ENCODE assay signal across 22 cellular contexts in the genomic region with DNA sequence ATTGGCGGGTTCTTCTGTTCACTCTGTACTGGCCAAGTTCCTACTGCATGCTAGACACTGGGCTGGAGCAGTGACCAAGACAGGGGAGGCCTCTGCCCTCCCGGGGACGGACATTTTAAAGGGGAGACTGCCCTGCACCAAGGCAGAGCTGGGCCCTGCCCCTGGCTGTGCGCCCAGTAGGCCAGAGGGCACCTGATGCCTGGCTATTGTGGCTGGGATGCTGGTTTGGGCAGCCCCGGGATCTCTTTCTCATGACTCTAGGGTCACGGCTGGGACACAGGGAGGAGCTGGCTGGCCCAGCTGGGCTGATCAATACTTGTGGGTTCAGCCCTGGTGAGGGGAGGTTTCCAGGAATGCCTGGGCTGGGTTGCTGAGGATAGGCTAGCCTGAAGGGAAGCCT. TPM values are rescaled to one million over a fixed set of nuclear protein-coding genes. Genes with fewer than 3 reads are reported as not detected.
DNase-seq lines count a peak whose midpoint lies in the region; ATAC-seq, FAIRE-seq and TF ChIP-seq lines count a peak whose summit lies in the region.
"Had no signal": no experiment of that assay in that cellular context is flagged by ENCODE, and none has a peak within 500 bp of the region (broad histone marks: within the 10 kb centered on the region; RNA-seq: fewer than 3 reads in every experiment).

No MANE protein-coding gene starts in this region.

- peak overlapping the region; percentile 60 for H3K27ac ChIP-seq in cingulate gyrus (ENCODE audit: low read depth, low read length)
- H3K27ac ChIP-seq: foreskin keratinocyte, HL-60 had no signal

- DNase-seq in HT-29 (ENCODE audit: low spot score) (peak; percentile 84), iPS-NIHi11 (ENCODE audit: low spot score) (peak; percentile 2), retinal pigment epithelial cell (ENCODE audit: low read depth) (no peak), CD14-positive monocyte (ENCODE audit: low spot score) (no peak), Caco-2 (no peak), H54 (ENCODE audit: insufficient read length, low spot score) (no peak)
- DNase-seq: activated B cell treated with CpG ODN at 0.5 μM for 24 hours; COR-L47; foreskin keratinocyte; NCI-H2029 treated with DMSO at 0.1 percent for 48 hours; NCI-H510A; SIG-M5; stimulated activated CD4-positive, alpha-beta T cell treated with anti-CD3 and anti-CD28 coated beads, Interleukin-2, amount 100 ng/mL, for 24 hours had no signal

- H3K36me3 Mint-ChIP-seq in CD14-positive monocyte (peaks cover 9 to 13% of the 10 kb centered on the region in 2 donors), Caco-2 (ENCODE audit: insufficient read depth, unreplicated experiment) (peaks cover 6% of the 10 kb centered on the region)

- H3K9me3 Mint-ChIP-seq in CD14-positive monocyte: no peaks in the 10 kb centered on the region
- H3K9me3 Mint-ChIP-seq in Caco-2 (ENCODE audit: unreplicated experiment): no peaks in the 10 kb centered on the region
- H3K9me3 Mint-ChIP-seq: activated B cell treated with CpG ODN at 0.5 μM for 24 hours, nephron had no signal

- POLR2A ChIA-PET in Caco-2 (lab: Charles Lee): no interaction called here

- no peak for FAIRE-seq in H54 (lab: Jason Lieb, UNC)
- FAIRE-seq: K562 had no signal

- H3K4me3 Mint-ChIP-seq in CD14-positive monocyte: no peak overlapping the region
- H3K4me3 Mint-ChIP-seq in Caco-2 (ENCODE audit: unreplicated experiment): no peak overlapping the region
- H3K4me3 Mint-ChIP-seq: activated B cell treated with CpG ODN at 0.5 μM for 24 hours, nephron had no signal

- intact Hi-C loops in CD14-positive monocyte (cut with micrococcal nuclease) (no loop called here), Caco-2 (cut with micrococcal nuclease; ENCODE audit: unreplicated experiment) (no loop called here)

- H3K27ac Mint-ChIP-seq in CD14-positive monocyte (peak overlapping the region in 1 of 7 donors; percentile 7), Caco-2 (ENCODE audit: unreplicated experiment) (no peak overlapping the region)
- H3K27ac Mint-ChIP-seq: activated B cell treated with CpG ODN at 0.5 μM for 24 hours had no signal

- H3K4me3 ChIP-seq in retinal pigment epithelial cell (ENCODE audit: low read length) (peak overlapping the region; percentile 28), Caco-2 (ENCODE audit: low read depth, low read length) (no peak overlapping the region)
- H3K4me3 ChIP-seq: K562 had no signal

- H3K4me1 ChIP-seq in Caco-2: no peaks in the 10 kb centered on the region
- H3K4me1 ChIP-seq: foreskin keratinocyte had no signal

- H3K9me3 ChIP-seq in Caco-2: no peaks in the 10 kb centered on the region

- no peaks in the 10 kb centered on the region for H3K36me3 ChIP-seq in Caco-2 (ENCODE audit: control insufficient read depth, insufficient read depth, low read length)

- no peaks in the 10 kb centered on the region for H3K27me3 ChIP-seq in Caco-2 (replicated peaks; ENCODE audit: control insufficient read depth, insufficient read depth, low read length)
- H3K27me3 ChIP-seq: foreskin keratinocyte had no signal

- no peak for ATAC-seq in HG03045 (IDR thresholded peaks at IDR 0.05; ENCODE audit: unreplicated experiment)
- ATAC-seq: foreskin keratinocyte, K562 had no signal

- H3K27me3 Mint-ChIP-seq in CD14-positive monocyte (ENCODE audit: low read depth in 3 of 3) (peaks cover 0 to 9% (median 2%) of the 10 kb centered on the region in 3 donors), Caco-2 (ENCODE audit: insufficient read depth, unreplicated experiment) (no peaks in the 10 kb centered on the region)
- H3K27me3 Mint-ChIP-seq: activated B cell treated with CpG ODN at 0.5 μM for 24 hours had no signal

- no peak for TF ChIP-seq POLR2A in H54 (IDR thresholded peaks at IDR 0.05; ENCODE audit: low read depth, low read length)

- BruUV-seq in Caco-2 (replicated peaks; lab: Mats Ljungman, UMichigan): no TSS peak

- no peaks in the 10 kb centered on the region for H3K4me1 Mint-ChIP-seq in CD14-positive monocyte
- peaks cover 5% of the 10 kb centered on the region for H3K4me1 Mint-ChIP-seq in Caco-2 (ENCODE audit: low read depth, unreplicated experiment)

- CTCF ChIA-PET in Caco-2 (lab: Charles Lee): no interaction called here

- no peak for TF ChIP-seq CTCF in retinal pigment epithelial cell (conservative IDR thresholded peaks at IDR 0.05; ENCODE audit: low read depth, low read length)
- TF ChIP-seq CTCF in CD14-positive monocyte (IDR thresholded peaks at IDR 0.05): no peak
- no peak for TF ChIP-seq CTCF in Caco-2 (IDR thresholded peaks at IDR 0.05; ENCODE audit: insufficient read depth in 1 of 2, low read depth in 1 of 2, low read length in 1 of 2, severe bottlenecking in 1 of 2, unreplicated experiment in 1 of 2)

RNA-seq across cellular contexts. Expression of a gene that starts 17.7 kb away (rescaled TPM):
- total RNA-seq in HT-29 (2014; rRNA removed; shearing (Covaris generic)): 88.7 and 91.3 TPM in 2 replicates
- polyA plus RNA-seq in CD14-positive monocyte: not detected
- total RNA-seq in Caco-2 (2022): 20.0 and 21.7 TPM in 2 replicates
- polyA plus RNA-seq: K562 had no signal

RNA-seq across cellular contexts. Expression of a gene that starts 19.4 kb away (rescaled TPM):
- total RNA-seq in HT-29 (2014; rRNA removed; shearing (Covaris generic)): 4.3 and 6.6 TPM in 2 replicates
- polyA plus RNA-seq in CD14-positive monocyte: 1 to 10 TPM; 3.4 to 6.4 TPM
- 4.1 and 5.3 TPM in 2 replicates for total RNA-seq in Caco-2 (2022)
- total RNA-seq: chondrocyte, lung microvascular endothelial cell, renal cortical epithelial cell had no signal

RNA-seq across cellular contexts. Expression of a gene that starts 33.3 kb away (rescaled TPM):
- total RNA-seq in HT-29 (2014; rRNA removed; shearing (Covaris generic)): 0.61 TPM in 1 of 2 replicates, not detected in the other
- not detected for polyA plus RNA-seq in CD14-positive monocyte
- total RNA-seq in Caco-2 (2022): 1.1 and 1.3 TPM in 2 replicates
- total RNA-seq: activated B cell treated with CpG ODN at 0.5 μM for 24 hours; chondrocyte; foreskin keratinocyte; K562; lung microvascular endothelial cell; renal cortical epithelial cell; T-helper 2 cell treated with Interferon-gamma antibody and Interleukin-4, amounts not matched to agents 100 ng/mL and 5 ng/mL, for 36 hours had no signal
- polyA plus RNA-seq: foreskin keratinocyte had no signal

Comparison
In these comparisons a context has a peak if more than half of its experiments do, and no peak if none do; other contexts are left out.
1. DNase-seq: peak in HT-29 (single experiment) and iPS-NIHi11 (single experiment); none in retinal pigment epithelial cell (single experiment), CD14-positive monocyte (single experiment), Caco-2 (0 of 2) and H54 (single experiment).